21 cellular contexts compared by ENCODE assay signal in genomic region chr4:8461616-8462015, GRCh38. TPM values are rescaled to one million over a fixed set of nuclear protein-coding genes. Genes with fewer than 3 reads are reported as not detected.
DNase-seq lines count a peak whose midpoint lies in the region; ATAC-seq and TF ChIP-seq lines count a peak whose summit lies in the region.
"Had no signal": no experiment of that assay in that cellular context is flagged by ENCODE, and none has a peak within 500 bp of the region (broad histone marks: within the 10 kb centered on the region; RNA-seq: fewer than 3 reads in every experiment).

No MANE protein-coding gene starts in this region.

- no peaks in the 10 kb centered on the region for H3K27me3 Mint-ChIP-seq in nephron (ENCODE audit: low read depth)
- H3K27me3 Mint-ChIP-seq: CD4-positive, alpha-beta T cell had no signal

- H3K4me1 ChIP-seq in thyroid gland = peaks cover 14 to 24% of the 10 kb centered on the region in 2 donors

- H3K27ac Mint-ChIP-seq in nephron = peak overlapping the region in 2 of 3 experiments; percentile 42 to 93
- H3K27ac Mint-ChIP-seq: CD4-positive, alpha-beta T cell; HFFc6 had no signal

- no peak for TF ChIP-seq POLR2A in thyroid gland (IDR thresholded peaks at IDR 0.05)

- H3K27ac ChIP-seq in thyroid gland = peak overlapping the region; percentile 82 to 93 (median 85)
- H3K27ac ChIP-seq: 22Rv1, A549, C4-2B had no signal

- no peaks in the 10 kb centered on the region for H3K9me3 ChIP-seq in thyroid gland
- H3K9me3 ChIP-seq: A549, Caco-2 had no signal

- H3K9me3 Mint-ChIP-seq in nephron = no peaks in the 10 kb centered on the region
- H3K9me3 Mint-ChIP-seq: CD4-positive, alpha-beta T cell; HFFc6 had no signal

- H3K36me3 Mint-ChIP-seq in nephron (ENCODE audit: low read depth) = peaks cover 42% of the 10 kb centered on the region

- ATAC-seq in HG03039 (IDR thresholded peaks at IDR 0.05; ENCODE audit: unreplicated experiment) (no peak), HG02938 (IDR thresholded peaks at IDR 0.05; ENCODE audit: unreplicated experiment) (no peak)
- ATAC-seq: A549, HCT116, HepG2 had no signal

- WGBS in thyroid gland, 2 donors = 38 to 47% methylated on average over 6 of the region's 6 CpGs

- no peaks in the 10 kb centered on the region for H3K4me1 Mint-ChIP-seq in nephron

- peaks cover 10 to 14% of the 10 kb centered on the region in 2 donors for H3K36me3 ChIP-seq in thyroid gland

- DNase-seq in Caki2 (ENCODE audit: low read depth) = peak; percentile 59
- peak; percentile 38 for DNase-seq in kidney glomerular epithelial cell (lab: John Stamatoyannopoulos, UW)
- DNase-seq in thyroid gland = peak; percentile 74 to 80
- no peak for DNase-seq in stimulated activated CD4-positive, alpha-beta T cell treated with anti-CD3 and anti-CD28 coated beads, Interleukin-2, amount 100 ng/mL, for 48 hours
- DNase-seq: AML-193; CD4-positive, alpha-beta T cell; DMS153; DMS79 treated with DMSO at 0.1 percent for 48 hours; GF-D8; GOT3; H7; HFFc6 had no signal

- no peak overlapping the region for H3K4me3 Mint-ChIP-seq in nephron
- H3K4me3 Mint-ChIP-seq: CD4-positive, alpha-beta T cell; HFFc6 had no signal

- in situ Hi-C loops in Caki2 (cut with HindIII; ENCODE audit: low pct_unique_long_range_greater_than_20kb, low sequenced_read_pairs) = no loop called here

- intact Hi-C loops in thyroid gland (cut with DNase I) = no loop called here

- no peaks in the 10 kb centered on the region for H3K27me3 ChIP-seq in thyroid gland

- TF ChIP-seq CTCF in nephron (IDR thresholded peaks at IDR 0.05; ENCODE audit: unreplicated experiment in 3 of 3) (no peak), thyroid gland (IDR thresholded peaks at IDR 0.05) (no peak)

- no peak overlapping the region for H3K4me3 ChIP-seq in thyroid gland (replicated peaks in 1 of 3)
- H3K4me3 ChIP-seq: A549 had no signal

RNA-seq across cellular contexts. Expression of gene TRMT44, which starts 21.0 kb away (rescaled TPM):
- total RNA-seq in Caki2 (2014; rRNA removed; shearing (Covaris generic); ENCODE audit: low replicate concordance) = 6.8 and 19.8 TPM in 2 replicates
- total RNA-seq in thyroid gland = 10 to 100 TPM; 36.4 to 56.4 (median 43.9) TPM

RNA-seq across cellular contexts. Expression of gene ACOX3, which starts 21.1 kb away (rescaled TPM):
- 7.3 and 10.5 TPM in 2 replicates for total RNA-seq in Caki2 (2014; rRNA removed; shearing (Covaris generic); ENCODE audit: low replicate concordance)
- total RNA-seq in thyroid gland = 10 to 100 TPM; 28.2 to 61.8 (median 47.7) TPM

Comparison
In these comparisons a context has a peak if more than half of its experiments do, and no peak if none do; other contexts are left out.
1. DNase-seq: peak in Caki2 (single experiment), kidney glomerular epithelial cell (single experiment) and thyroid gland (2 of 2); none in stimulated activated CD4-positive, alpha-beta T cell treated with anti-CD3 and anti-CD28 coated beads, Interleukin-2, amount 100 ng/mL, for 48 hours (0 of 2).